Comparison of ENCODE assay signal across 1 cellular context in genomic region chr2:229914182-229914581, GRCh38.
TF ChIP-seq lines count a peak whose summit lies in the region.

No MANE protein-coding gene starts in this region.

TF ChIP-seq in SK-N-SH, 30 proteins besides CTCF, POLR2A, EP300 and RAD21 (continued from another document):
- TF ChIP-seq REST (IDR thresholded peaks at IDR 0.05; ENCODE audit: low read depth, low read length): no peak
- no peak for TF ChIP-seq FOXJ3 (CRISPR knock-in tag; IDR thresholded peaks at IDR 0.05)
- TF ChIP-seq POLR2AphosphoS5 (IDR thresholded peaks at IDR 0.05; ENCODE audit: low read depth, low read length): no peak
- TF ChIP-seq SMC3 (IDR thresholded peaks at IDR 0.05; ENCODE audit: low read depth, low read length): no peak
- TF ChIP-seq MEF2A (IDR thresholded peaks at IDR 0.05; ENCODE audit: borderline replicate concordance, low read depth): no peak
- TF ChIP-seq TCF12 (IDR thresholded peaks at IDR 0.05): no peak
- no peak for TF ChIP-seq MAX (IDR thresholded peaks at IDR 0.05; ENCODE audit: low read depth)
- no peak for TF ChIP-seq FOSL2 (IDR thresholded peaks at IDR 0.05; ENCODE audit: borderline replicate concordance, low read depth)
